ENCODE assay signal across 19 cellular contexts in the genomic region with DNA sequence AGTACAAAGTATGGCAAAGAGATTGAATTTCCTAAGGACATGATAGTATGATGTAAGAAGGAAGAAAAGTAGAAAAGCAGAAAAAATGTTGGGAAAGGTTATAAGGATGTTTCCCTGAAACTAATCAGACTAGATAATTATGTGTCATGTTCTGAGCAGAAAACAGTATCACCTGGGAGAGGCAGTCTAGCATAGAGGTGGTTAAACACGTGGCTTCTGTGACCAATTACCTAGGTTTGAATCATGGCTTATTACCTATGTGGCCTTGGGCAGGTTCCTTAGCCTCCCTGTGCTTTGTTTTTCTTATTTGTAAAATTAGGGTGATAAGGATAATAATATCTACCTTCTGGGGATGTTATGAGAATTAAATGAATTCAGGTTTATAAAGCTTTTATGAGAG. TPM values are rescaled to one million over a fixed set of nuclear protein-coding genes. Genes with fewer than 3 reads are reported as not detected.
DNase-seq lines count a peak whose midpoint lies in the region; ATAC-seq, FAIRE-seq and TF ChIP-seq lines count a peak whose summit lies in the region.
"Had no signal": no experiment of that assay in that cellular context is flagged by ENCODE, and none has a peak within 500 bp of the region (broad histone marks: within the 10 kb centered on the region; RNA-seq: fewer than 3 reads in every experiment).

No MANE protein-coding gene starts in this region.

- H3K4me3 ChIP-seq in bronchial epithelial cell (ENCODE audit: low read depth, low read length), result no peak overlapping the region
- H3K4me3 ChIP-seq: BLaER1, GM23248, HAP-1 had no signal

- TF ChIP-seq CTCF in bronchial epithelial cell (IDR thresholded peaks at IDR 0.05; ENCODE audit: insufficient read depth, low read length, severe bottlenecking), result no peak

- POLR2A ChIA-PET in activated CD8-positive, alpha-beta T cell treated with anti-CD3 and anti-CD28 coated beads, Interleukin-2, amount 10 ng/mL, durations not matched to agents 7 days and 5 days (lab: Charles Lee), result no interaction called here

- FAIRE-seq in bronchial epithelial cell (lab: Jason Lieb, UNC) (no peak), islet of Langerhans (lab: Jason Lieb, UNC) (peak; percentile 61)
- FAIRE-seq: G401.6, GM12891, HepG2 had no signal

- no peak for ATAC-seq in activated CD8-positive, alpha-beta T cell treated with anti-CD3 and anti-CD28 coated beads, Interleukin-2, amount 10 ng/mL, durations not matched to agents 7 days and 5 days
- ATAC-seq: HepG2 had no signal

- H3K9me3 Mint-ChIP-seq in activated CD8-positive, alpha-beta T cell treated with anti-CD3 and anti-CD28 coated beads, Interleukin-2, amount 10 ng/mL, durations not matched to agents 7 days and 5 days (ENCODE audit: insufficient read depth), result no peaks in the 10 kb centered on the region
- H3K9me3 Mint-ChIP-seq: CD14-positive monocyte had no signal

- no peak overlapping the region for H3K4me3 Mint-ChIP-seq in activated CD8-positive, alpha-beta T cell treated with anti-CD3 and anti-CD28 coated beads, Interleukin-2, amount 10 ng/mL, durations not matched to agents 7 days and 5 days
- H3K4me3 Mint-ChIP-seq: CD14-positive monocyte; CD4-positive, alpha-beta memory T cell had no signal

- H3K27ac Mint-ChIP-seq in activated CD8-positive, alpha-beta T cell treated with anti-CD3 and anti-CD28 coated beads, Interleukin-2, amount 10 ng/mL, durations not matched to agents 7 days and 5 days, result no peak overlapping the region
- H3K27ac Mint-ChIP-seq: CD14-positive monocyte; CD4-positive, alpha-beta memory T cell had no signal

- no peaks in the 10 kb centered on the region for H3K36me3 Mint-ChIP-seq in activated CD8-positive, alpha-beta T cell treated with anti-CD3 and anti-CD28 coated beads, Interleukin-2, amount 10 ng/mL, durations not matched to agents 7 days and 5 days (ENCODE audit: low read depth)
- H3K36me3 Mint-ChIP-seq: CD14-positive monocyte; CD4-positive, alpha-beta memory T cell had no signal

- H3K36me3 ChIP-seq in bronchial epithelial cell (ENCODE audit: control insufficient read depth, insufficient read depth, low read length), result no peaks in the 10 kb centered on the region
- H3K36me3 ChIP-seq: BLaER1, HAP-1 had no signal

- peaks cover 28% of the 10 kb centered on the region for H3K27me3 Mint-ChIP-seq in activated CD8-positive, alpha-beta T cell treated with anti-CD3 and anti-CD28 coated beads, Interleukin-2, amount 10 ng/mL, durations not matched to agents 7 days and 5 days (ENCODE audit: low read depth)

- DNase-seq in NCI-H1436 treated with DMSO at 0.1 percent for 48 hours (lab: John Stamatoyannopoulos, UW), result peak; percentile 13
- DNase-seq in NCI-H1436 (lab: John Stamatoyannopoulos, UW), result no peak
- peak; percentile 21 for DNase-seq in NCI-H69 (lab: John Stamatoyannopoulos, UW)
- peak; percentile 49 for DNase-seq in bronchial epithelial cell (ENCODE audit: low read depth)
- no peak for DNase-seq in activated CD4-positive, alpha-beta T cell treated with anti-CD3 and anti-CD28 coated beads, Interleukin-2, amount 50 U/mL, for 1 hour
- DNase-seq in T-helper 2 cell, result no peak
- no peak for DNase-seq in activated CD8-positive, alpha-beta T cell treated with anti-CD3 and anti-CD28 coated beads, Interleukin-2, amount 10 ng/mL, durations not matched to agents 7 days and 5 days
- DNase-seq: 8988T; CD4-positive, alpha-beta memory T cell; GM23248 had no signal

- peaks cover 1% of the 10 kb centered on the region for H3K27me3 ChIP-seq in bronchial epithelial cell (ENCODE audit: control insufficient read depth, insufficient read depth, low read length)
- H3K27me3 ChIP-seq: BLaER1 had no signal

- no peaks in the 10 kb centered on the region for H3K4me1 Mint-ChIP-seq in activated CD8-positive, alpha-beta T cell treated with anti-CD3 and anti-CD28 coated beads, Interleukin-2, amount 10 ng/mL, durations not matched to agents 7 days and 5 days (ENCODE audit: low read depth)
- H3K4me1 Mint-ChIP-seq: CD14-positive monocyte; CD4-positive, alpha-beta memory T cell had no signal

- CTCF ChIA-PET in activated CD8-positive, alpha-beta T cell treated with anti-CD3 and anti-CD28 coated beads, Interleukin-2, amount 10 ng/mL, durations not matched to agents 7 days and 5 days (lab: Charles Lee), result no interaction called here

RNA-seq across cellular contexts. Expression of gene SCGN, which starts 38.0 kb away (rescaled TPM):
- total RNA-seq in bronchial epithelial cell, result not detected in 2 replicates
- total RNA-seq in activated CD8-positive, alpha-beta T cell treated with anti-CD3 and anti-CD28 coated beads, Interleukin-2, amount 10 ng/mL, durations not matched to agents 7 days and 5 days, result not detected
- total RNA-seq: A673; CD4-positive, alpha-beta memory T cell; GM23248; H4 had no signal

Comparison
In these comparisons a context has a peak if more than half of its experiments do, and no peak if none do; other contexts are left out.
1. DNase-seq: peak in NCI-H1436 treated with DMSO at 0.1 percent for 48 hours (single experiment), NCI-H69 (single experiment) and bronchial epithelial cell (single experiment); none in NCI-H1436 (single experiment), activated CD4-positive, alpha-beta T cell treated with anti-CD3 and anti-CD28 coated beads, Interleukin-2, amount 50 U/mL, for 1 hour (single experiment), T-helper 2 cell (0 of 5) and activated CD8-positive, alpha-beta T cell treated with anti-CD3 and anti-CD28 coated beads, Interleukin-2, amount 10 ng/mL, durations not matched to agents 7 days and 5 days (single experiment).